In the genomic region with DNA sequence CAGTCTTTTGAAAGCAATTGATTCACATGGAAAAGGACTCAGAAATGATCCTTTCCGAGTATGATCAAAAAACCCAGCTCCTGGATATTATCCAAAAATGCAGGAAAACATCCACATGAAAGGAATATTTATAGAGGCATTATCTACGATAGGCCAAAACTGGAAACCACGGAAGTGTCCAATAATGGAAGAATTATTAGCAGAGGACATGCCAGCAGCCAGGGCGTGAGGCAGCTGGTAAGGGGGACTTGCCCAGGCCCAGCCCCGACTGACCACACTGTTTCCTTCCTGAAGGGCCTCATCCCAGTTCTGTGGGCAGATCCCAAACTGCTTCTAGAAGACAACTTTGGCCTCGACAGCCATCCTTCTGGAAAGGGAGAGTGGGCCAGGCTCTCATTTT, we compare ENCODE assay signal across 9 cellular contexts. TPM values are rescaled to one million over a fixed set of nuclear protein-coding genes. Genes with fewer than 3 reads are reported as not detected.
DNase-seq lines count a peak whose midpoint lies in the region; ATAC-seq, FAIRE-seq and TF ChIP-seq lines count a peak whose summit lies in the region.
"Had no signal": no experiment of that assay in that cellular context is flagged by ENCODE, and none has a peak within 500 bp of the region (broad histone marks: within the 10 kb centered on the region; RNA-seq: fewer than 3 reads in every experiment).

No MANE protein-coding gene starts in this region.

- H3K23ac ChIP-seq in H1 (ENCODE audit: insufficient read length) = no peak overlapping the region

- TF ChIP-seq CTCF in H1 (IDR thresholded peaks at IDR 0.05; ENCODE audit: control extremely low read depth in 1 of 3, insufficient read depth in 1 of 3, low read depth in 1 of 3, low read length in 3 of 3) (no peak), uterus (IDR thresholded peaks at IDR 0.05) (no peak)

- H2AFZ ChIP-seq in H1 (ENCODE audit: low read length) = no peak overlapping the region

- no peak overlapping the region for H2AK5ac ChIP-seq in H1 (ENCODE audit: low read depth, low read length)

- H3K4me3 ChIP-seq in H1 (ENCODE audit: extremely low read depth in 1 of 4, insufficient read depth in 2 of 4, low read depth in 3 of 4, low read length in 4 of 4) = no peak overlapping the region
- no peak overlapping the region for H3K4me3 ChIP-seq in muscle layer of colon (ENCODE audit: low read depth in 1 of 2, low read length in 2 of 2)
- H3K4me3 ChIP-seq in uterus = no peak overlapping the region

- no peak overlapping the region for H3K4ac ChIP-seq in H1 (replicated peaks; ENCODE audit: insufficient read length, low read depth, low read length)

- peaks cover 0 to 8% (median 4%) of the 10 kb centered on the region in 4 experiments; a peak in 3 of 8 replicates for H3K36me3 ChIP-seq in H1 (ENCODE audit: control insufficient read depth in 2 of 4, insufficient read depth in 4 of 4, low read length in 3 of 4)
- H3K36me3 ChIP-seq in muscle layer of colon (ENCODE audit: insufficient read depth, low read length) = peaks cover 12% of the 10 kb centered on the region
- H3K36me3 ChIP-seq in uterus = no peaks in the 10 kb centered on the region

- no peak for ATAC-seq in effector memory CD8-positive, alpha-beta T cell (replicated peaks)

- H4K91ac ChIP-seq in H1 (replicated peaks; ENCODE audit: insufficient read length, low read length) = no peak overlapping the region

- peaks cover 18 to 100% of the 10 kb centered on the region in 2 experiments; a peak in 3 of 4 replicates for H3K79me2 ChIP-seq in H1 (ENCODE audit: control insufficient read depth in 1 of 2, insufficient read depth in 2 of 2, low read length in 2 of 2)

- no peaks in the 10 kb centered on the region for H3K23me2 ChIP-seq in H1 (ENCODE audit: low read depth, low read length)

- H4K8ac ChIP-seq in H1 (ENCODE audit: extremely low read depth, insufficient read depth, low read length) = no peak overlapping the region

- no peak for FAIRE-seq in H1 (lab: Jason Lieb, UNC)

- H2BK12ac ChIP-seq in H1 (ENCODE audit: low read depth, low read length) = no peak overlapping the region

- intact Hi-C loops in uterus (cut with DNase I; ENCODE audit: low total_unique reads) = no loop called here

- TF ChIP-seq POLR2A in H1 (IDR thresholded peaks at IDR 0.05; ENCODE audit: control extremely low read depth in 1 of 2, low read depth in 2 of 2, low read length in 2 of 2) = no peak
- TF ChIP-seq POLR2A in uterus (IDR thresholded peaks at IDR 0.05) = no peak

- H3K14ac ChIP-seq in H1 (ENCODE audit: insufficient read length) = no peak overlapping the region

- H4K5ac ChIP-seq in H1 (ENCODE audit: insufficient read length, low read depth, low read length) = no peak overlapping the region

- H3K9me3 Mint-ChIP-seq in effector memory CD8-positive, alpha-beta T cell = no peaks in the 10 kb centered on the region

- H3K18ac ChIP-seq in H1 (ENCODE audit: extremely low read depth, low read length) = 0 out of 2 replicates have a peak overlapping the region, but pooled peaks have one; percentile 22

- POLR2A ChIA-PET in H1 (lab: Charles Lee; ENCODE audit: partially characterized antibody) = interaction anchor here (0.6 to 2.2 kb wide), 4 partner anchors 10 to 165 kb away, joined by 3 to 8 read pairs (median 4); a partner anchor contains a TSS

- peaks cover 42% of the 10 kb centered on the region for H3K79me1 ChIP-seq in H1 (ENCODE audit: low read depth, low read length)

- H3K4me1 ChIP-seq in H1 (replicated peaks in 1 of 4; ENCODE audit: control insufficient read depth in 3 of 4, insufficient read depth in 4 of 4, low read length in 3 of 4) (peaks cover 0 to 9% (median 4%) of the 10 kb centered on the region in 4 experiments; a peak in 4 of 7 replicates), muscle layer of colon (ENCODE audit: insufficient read depth, low read length) (peaks cover 90% of the 10 kb centered on the region), uterus (peaks cover 9 to 50% of the 10 kb centered on the region in 2 donors)

- no peak overlapping the region for H2BK120ac ChIP-seq in H1 (replicated peaks; ENCODE audit: low read depth, low read length)

- DNase-seq in RPMI7951 (ENCODE audit: low read depth) = peak; percentile 78
- DNase-seq in H1 (ENCODE audit: low read depth in 1 of 2, low spot score in 2 of 2) = no peak
- no peak for DNase-seq in uterus
- no peak for DNase-seq in NCI-H2171 treated with DMSO at 0.1 percent for 48 hours (lab: John Stamatoyannopoulos, UW)
- no peak for DNase-seq in NCI-H146 (lab: John Stamatoyannopoulos, UW)
- no peak for DNase-seq in effector memory CD8-positive, alpha-beta T cell
- DNase-seq: DMS79 treated with DMSO at 0.1 percent for 48 hours, NCI-H2029 had no signal

- H3K36me3 Mint-ChIP-seq in effector memory CD8-positive, alpha-beta T cell (ENCODE audit: insufficient read depth) = no peaks in the 10 kb centered on the region

- H3K9me3 ChIP-seq in H1 (ENCODE audit: insufficient read depth in 2 of 2, low read depth in 1 of 2, low read length in 1 of 2) (no peaks in the 10 kb centered on the region), muscle layer of colon (ENCODE audit: low read length) (no peaks in the 10 kb centered on the region), uterus (no peaks in the 10 kb centered on the region)

- H3K27me3 Mint-ChIP-seq in effector memory CD8-positive, alpha-beta T cell = peaks cover 14 to 26% of the 10 kb centered on the region in 2 donors

- H3K56ac ChIP-seq in H1 (replicated peaks; ENCODE audit: insufficient read length, low read depth, low read length) = no peak overlapping the region

- H3K9ac ChIP-seq in H1 (replicated peaks in 1 of 4; ENCODE audit: extremely low read depth in 1 of 4, low read depth in 3 of 4, low read length in 3 of 4) = no peak overlapping the region
- peak overlapping the region; percentile 32 for H3K9ac ChIP-seq in muscle layer of colon (ENCODE audit: low read length)

- no peak overlapping the region for H3K27ac ChIP-seq in H1 (ENCODE audit: low read depth, low read length)
- peak overlapping the region; percentile 79 for H3K27ac ChIP-seq in muscle layer of colon (ENCODE audit: low read depth, low read length)
- H3K27ac ChIP-seq in uterus = peak overlapping the region; percentile 93 to 95

- no peak for TF ChIP-seq RAD21 in H1 (IDR thresholded peaks at IDR 0.05 in 1 of 2, conservative IDR thresholded peaks at IDR 0.05 in 1 of 2; ENCODE audit: low read depth in 2 of 2, low read length in 2 of 2)

- peaks cover 23 to 41% of the 10 kb centered on the region in 2 experiments for H4K20me1 ChIP-seq in H1 (replicated peaks in 1 of 2; ENCODE audit: control insufficient read depth in 1 of 2, insufficient read depth in 2 of 2, low read length in 2 of 2)

- no peak overlapping the region for H2BK15ac ChIP-seq in H1 (ENCODE audit: low read length)

- H3K27ac Mint-ChIP-seq in effector memory CD8-positive, alpha-beta T cell = no peak overlapping the region

- no peak overlapping the region for H2BK5ac ChIP-seq in H1 (ENCODE audit: low read depth, low read length)

- H3K4me2 ChIP-seq in H1 (ENCODE audit: insufficient read depth in 1 of 2, low read depth in 2 of 2, low read length in 2 of 2) = no peak overlapping the region

- H3K4me1 Mint-ChIP-seq in effector memory CD8-positive, alpha-beta T cell (ENCODE audit: low read depth in 2 of 2) = no peaks in the 10 kb centered on the region

- TF ChIP-seq EP300 in H1 (IDR thresholded peaks at IDR 0.05; ENCODE audit: borderline replicate concordance in 1 of 2, low read depth in 2 of 2, low read length in 2 of 2) = no peak

- H3K27me3 ChIP-seq in H1 (replicated peaks in 1 of 4; ENCODE audit: control insufficient read depth in 3 of 4, extremely low read depth in 1 of 4, insufficient read depth in 3 of 4, low read length in 3 of 4) (no peaks in the 10 kb centered on the region; a peak in 1 of 7 replicates), muscle layer of colon (ENCODE audit: control insufficient read depth in 1 of 2, insufficient read depth in 2 of 2, low read length in 2 of 2) (no peaks in the 10 kb centered on the region), uterus (no peaks in the 10 kb centered on the region)

- CTCF ChIA-PET in H1 (lab: Charles Lee; ENCODE audit: partially characterized antibody) = interaction anchor here (0.6 to 19.1 kb wide), 7 partner anchors 10 to 82 kb away, joined by 3 to 291 read pairs (median 6); no protein-coding TSS in a partner anchor

- H2BK20ac ChIP-seq in H1 (ENCODE audit: low read length) = no peak overlapping the region

- H3K4me3 Mint-ChIP-seq in effector memory CD8-positive, alpha-beta T cell = no peak overlapping the region

- 85% methylated on average over 6 of the region's 6 CpGs; no CpG with 5 or more reads in 1 of the 2 experiments for WGBS in H1 (ENCODE audit: extremely low coverage in 1 of 2, insufficient coverage in 1 of 2, insufficient read length in 1 of 2, insufficient replicate concordance in 2 of 2, low coverage in 1 of 2, low lambda C conversion rate in 2 of 2, missing lambda C conversion rate in 1 of 2), 2 experiments

TF ChIP-seq in H1, 55 proteins besides CTCF, POLR2A, EP300 and RAD21:
- no peak for TF ChIP-seq KDM4A (IDR thresholded peaks at IDR 0.05; ENCODE audit: low read depth, low read length, severe bottlenecking)
- TF ChIP-seq, protein P1, sequence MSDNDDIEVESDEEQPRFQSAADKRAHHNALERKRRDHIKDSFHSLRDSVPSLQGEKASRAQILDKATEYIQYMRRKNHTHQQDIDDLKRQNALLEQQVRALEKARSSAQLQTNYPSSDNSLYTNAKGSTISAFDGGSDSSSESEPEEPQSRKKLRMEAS (IDR thresholded peaks at IDR 0.05) = no peak
- no peak for TF ChIP-seq RFX5 (IDR thresholded peaks at IDR 0.05; ENCODE audit: borderline replicate concordance, low read depth, low read length)
- no peak for TF ChIP-seq SIN3A (conservative IDR thresholded peaks at IDR 0.05 in 1 of 2, IDR thresholded peaks at IDR 0.05 in 1 of 2; ENCODE audit: low read depth in 1 of 2, low read length in 2 of 2)
- TF ChIP-seq RXRA (IDR thresholded peaks at IDR 0.05; ENCODE audit: insufficient read depth, low read depth, low read length) = no peak
- TF ChIP-seq CBX5 (IDR thresholded peaks at IDR 0.05; ENCODE audit: low read depth, low read length) = no peak
- no peak for TF ChIP-seq YY1 (IDR thresholded peaks at IDR 0.05; ENCODE audit: low read depth, low read length)

RNA-seq across cellular contexts. Expression of a gene that starts 20.5 kb away (rescaled TPM):
- 228 and 231 TPM in 2 replicates for total RNA-seq in RPMI7951 (2014; rRNA removed; shearing (Covaris generic))
- total RNA-seq in H1 (2021; fragmentation: NEBNext Ultra II Directional; extraction: Animal tissue kit (Norgen Biotek cat#: 25700)) = 253 and 262 TPM in 2 replicates
- 236 and 302 TPM in 2 replicates for polyA plus RNA-seq in H1 (2011; rRNA removed)
- 181 TPM for polyA plus RNA-seq in H1 (2011; cell fraction: cytosol; rRNA removed)
- polyA plus RNA-seq in H1 (2011; cell fraction: nucleus; rRNA removed) = 508 TPM
- 230 to 270 TPM (median 252 TPM) in 4 replicates for polyA plus RNA-seq in H1 (2012, experiment 1 of 2)
- polyA plus RNA-seq in H1 (2012, experiment 2 of 2) = 133 TPM
- polyA plus RNA-seq in H1 (2013, experiment 1 of 2) = 162 TPM
- polyA plus RNA-seq in H1 (2013, experiment 2 of 2) = 147 TPM
- polyA minus RNA-seq in H1 (2011; rRNA and poly(A)+ RNA removed) = 205 and 224 TPM in 2 replicates
- 222 TPM for polyA minus RNA-seq in H1 (2011; cell fraction: cytosol; rRNA and poly(A)+ RNA removed)
- polyA minus RNA-seq in H1 (2011; cell fraction: nucleus; rRNA and poly(A)+ RNA removed) = 201 TPM
- total RNA-seq in uterus = 100 to 1,000 TPM; 147 to 538 (median 343) TPM
